14 cellular contexts compared by ENCODE assay signal in genomic region chr14:72965249-72965648, GRCh38. TPM values are rescaled to one million over a fixed set of nuclear protein-coding genes. Genes with fewer than 3 reads are reported as not detected.
DNase-seq lines count a peak whose midpoint lies in the region; ATAC-seq, FAIRE-seq and TF ChIP-seq lines count a peak whose summit lies in the region.
"Had no signal": no experiment of that assay in that cellular context is flagged by ENCODE, and none has a peak within 500 bp of the region (broad histone marks: within the 10 kb centered on the region; RNA-seq: fewer than 3 reads in every experiment).

No MANE protein-coding gene starts in this region.

- no peaks in the 10 kb centered on the region for H3K4me1 Mint-ChIP-seq in activated naive CD4-positive, alpha-beta T cell treated with anti-CD3 and anti-CD28 coated beads for 36 hours (ENCODE audit: low read depth)
- H3K4me1 Mint-ChIP-seq in stimulated activated effector memory CD8-positive, alpha-beta T cell treated with anti-CD3 and anti-CD28 coated beads, Interleukin-12 subunit alpha, Interleukin-12 subunit beta, amount 100 ng/mL, for 72 hours = peaks cover 6% of the 10 kb centered on the region

- no peak for FAIRE-seq in frontal cortex (lab: Jason Lieb, UNC)

- intact Hi-C loops in activated naive CD4-positive, alpha-beta T cell treated with anti-CD3 and anti-CD28 coated beads for 36 hours (cut with micrococcal nuclease) = no loop called here

- TF ChIP-seq CTCF in RWPE2 (IDR thresholded peaks at IDR 0.05; ENCODE audit: poor library complexity, severe bottlenecking) (no peak), fibroblast of mammary gland (conservative IDR thresholded peaks at IDR 0.05; ENCODE audit: control insufficient read depth, insufficient read depth, low read depth, low read length) (peak; percentile 2)

- peak overlapping the region; percentile 16 for H3K27ac ChIP-seq in RWPE2 (ENCODE audit: poor library complexity, severe bottlenecking)
- H3K27ac ChIP-seq: neutrophil, vagina had no signal

- H3K9me3 Mint-ChIP-seq in activated naive CD4-positive, alpha-beta T cell treated with anti-CD3 and anti-CD28 coated beads for 36 hours = no peaks in the 10 kb centered on the region
- no peaks in the 10 kb centered on the region for H3K9me3 Mint-ChIP-seq in stimulated activated effector memory CD8-positive, alpha-beta T cell treated with anti-CD3 and anti-CD28 coated beads, Interleukin-12 subunit alpha, Interleukin-12 subunit beta, amount 100 ng/mL, for 72 hours

- H3K36me3 Mint-ChIP-seq in activated naive CD4-positive, alpha-beta T cell treated with anti-CD3 and anti-CD28 coated beads for 36 hours (ENCODE audit: low read depth) = peaks cover 23% of the 10 kb centered on the region
- H3K36me3 Mint-ChIP-seq in stimulated activated effector memory CD8-positive, alpha-beta T cell treated with anti-CD3 and anti-CD28 coated beads, Interleukin-12 subunit alpha, Interleukin-12 subunit beta, amount 100 ng/mL, for 72 hours = peaks cover 41% of the 10 kb centered on the region

- no peaks in the 10 kb centered on the region for H3K36me3 ChIP-seq in RWPE2 (ENCODE audit: low read depth)

- no peaks in the 10 kb centered on the region for H3K27me3 Mint-ChIP-seq in activated naive CD4-positive, alpha-beta T cell treated with anti-CD3 and anti-CD28 coated beads for 36 hours (ENCODE audit: low read depth)

- H3K4me1 ChIP-seq in RWPE2 (ENCODE audit: insufficient read depth, poor library complexity, severe bottlenecking) = peaks cover 29% of the 10 kb centered on the region
- H3K4me1 ChIP-seq: vagina had no signal

- no peak overlapping the region for H3K4me3 Mint-ChIP-seq in activated naive CD4-positive, alpha-beta T cell treated with anti-CD3 and anti-CD28 coated beads for 36 hours
- H3K4me3 Mint-ChIP-seq in stimulated activated effector memory CD8-positive, alpha-beta T cell treated with anti-CD3 and anti-CD28 coated beads, Interleukin-12 subunit alpha, Interleukin-12 subunit beta, amount 100 ng/mL, for 72 hours = no peak overlapping the region

- H3K27ac Mint-ChIP-seq in activated naive CD4-positive, alpha-beta T cell treated with anti-CD3 and anti-CD28 coated beads for 36 hours = peak overlapping the region; percentile 10
- no peak overlapping the region for H3K27ac Mint-ChIP-seq in stimulated activated effector memory CD8-positive, alpha-beta T cell treated with anti-CD3 and anti-CD28 coated beads, Interleukin-12 subunit alpha, Interleukin-12 subunit beta, amount 100 ng/mL, for 72 hours

- H3K9me3 ChIP-seq in RWPE2 (ENCODE audit: severe bottlenecking) = no peaks in the 10 kb centered on the region
- H3K9me3 ChIP-seq: neutrophil, vagina had no signal

- DNase-seq in activated naive CD4-positive, alpha-beta T cell treated with anti-CD3 and anti-CD28 coated beads for 36 hours = no peak
- no peak for DNase-seq in activated naive CD4-positive, alpha-beta T cell treated with anti-CD3 and anti-CD28 coated beads, Interleukin-2, amount 50 U/mL, for 16 hours
- DNase-seq in RWPE2 (ENCODE audit: low spot score) (no peak), fibroblast of mammary gland (ENCODE audit: low read depth) (peak; percentile 71), frontal cortex (ENCODE audit: low spot score in 2 of 2) (no peak)
- DNase-seq in stimulated activated effector memory CD8-positive, alpha-beta T cell treated with anti-CD3 and anti-CD28 coated beads, Interleukin-12 subunit alpha, Interleukin-12 subunit beta, amount 100 ng/mL, for 72 hours (ENCODE audit: low spot score in 2 of 2) = no peak
- DNase-seq: activated CD4-positive, alpha-beta T cell treated with anti-CD3 and anti-CD28 coated beads for 4 hours; activated gamma-delta T cell treated with Interleukin-2 at 50 U/mL for 16 hours; glutamatergic neuron; stimulated activated CD4-positive, alpha-beta T cell treated with anti-CD3 and anti-CD28 coated beads, Interleukin-12 subunit alpha, Interleukin-12 subunit beta, amount 100 ng/mL, for 4 hours had no signal

- H3K4me3 ChIP-seq in RWPE2 (ENCODE audit: severe bottlenecking) = no peak overlapping the region
- no peak overlapping the region for H3K4me3 ChIP-seq in fibroblast of mammary gland (ENCODE audit: control insufficient read depth, low read depth, low read length)
- H3K4me3 ChIP-seq: vagina had no signal

- H3K27me3 ChIP-seq in RWPE2 (ENCODE audit: insufficient read depth, poor library complexity, severe bottlenecking) = no peaks in the 10 kb centered on the region
- H3K27me3 ChIP-seq: neutrophil, vagina had no signal

- peak; percentile 4; the same call in 2 of the 3 replicates for ATAC-seq in RWPE2 (ENCODE audit: low read depth)
- peak; percentile 57 for ATAC-seq in stimulated activated effector memory CD8-positive, alpha-beta T cell treated with anti-CD3 and anti-CD28 coated beads, Interleukin-12 subunit alpha, Interleukin-12 subunit beta, amount 100 ng/mL, for 72 hours
- ATAC-seq in GM18907 (IDR thresholded peaks at IDR 0.05; ENCODE audit: unreplicated experiment) = no peak
- no peak for ATAC-seq in HG02763 (IDR thresholded peaks at IDR 0.05; ENCODE audit: unreplicated experiment)

- CTCF ChIA-PET in activated naive CD4-positive, alpha-beta T cell treated with anti-CD3 and anti-CD28 coated beads for 36 hours (lab: Charles Lee) = no interaction called here

RNA-seq across cellular contexts. Expression of gene DCAF4, which starts 39.0 kb away (rescaled TPM):
- total RNA-seq in activated naive CD4-positive, alpha-beta T cell treated with anti-CD3 and anti-CD28 coated beads for 36 hours = 10 to 100 TPM; 13.3 to 16.4 TPM
- total RNA-seq in frontal cortex = 9.4 TPM

Comparison
In these comparisons a context has a peak if more than half of its experiments do, and no peak if none do; other contexts are left out.
1. ATAC-seq: peak in RWPE2 (single experiment) and stimulated activated effector memory CD8-positive, alpha-beta T cell treated with anti-CD3 and anti-CD28 coated beads, Interleukin-12 subunit alpha, Interleukin-12 subunit beta, amount 100 ng/mL, for 72 hours (single experiment); none in GM18907 (single experiment) and HG02763 (single experiment).